ENCODE assay signal across 8 cellular contexts in the genomic region with DNA sequence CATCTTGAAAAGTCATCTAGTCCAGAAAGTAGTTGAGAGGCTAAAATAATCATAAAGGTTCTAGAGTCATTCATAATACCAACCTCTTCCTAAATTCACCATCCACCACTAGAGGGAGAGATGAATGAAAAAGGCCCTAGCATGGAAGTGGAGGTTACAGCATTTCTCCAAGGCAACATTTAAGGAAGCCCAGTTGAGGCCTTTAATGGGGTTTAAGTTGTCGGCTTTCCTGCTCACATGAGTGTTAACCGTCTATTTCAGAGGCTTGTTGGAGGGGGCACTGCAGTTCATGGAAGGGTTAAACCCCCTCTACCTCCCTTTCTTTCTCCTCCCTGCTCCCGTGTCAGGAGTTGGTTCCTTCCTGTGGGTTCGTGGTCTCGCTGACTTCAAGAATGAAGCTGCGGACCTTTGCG. TPM values are rescaled to one million over a fixed set of nuclear protein-coding genes. Genes with fewer than 3 reads are reported as not detected.
DNase-seq lines count a peak whose midpoint lies in the region; ATAC-seq, FAIRE-seq and TF ChIP-seq lines count a peak whose summit lies in the region.

No MANE protein-coding gene starts in this region.

- H3K4me3 ChIP-seq in BE2C (ENCODE audit: low read depth, low read length) (no peak overlapping the region), SK-N-SH (ENCODE audit: low read depth in 2 of 2, low read length in 1 of 2) (no peak overlapping the region), epithelial cell of proximal tubule (ENCODE audit: low read depth, low read length) (no peak overlapping the region)

- H3K9ac ChIP-seq in SK-N-SH, result no peak overlapping the region

- POLR2A ChIA-PET in SK-N-SH (lab: Yijun Ruan, JAX), result no interaction called here

- H3K79me2 ChIP-seq in SK-N-SH (ENCODE audit: insufficient read depth), result peaks cover 10% of the 10 kb centered on the region

- CTCF ChIA-PET in SK-N-SH (lab: Yijun Ruan, JAX), result interaction anchor here (0.6 to 9.0 kb wide), 15 partner anchors 15 to 867 kb away, joined by 3 to 112 read pairs (median 4); no protein-coding TSS in a partner anchor

- no peak for TF ChIP-seq EP300 in SK-N-SH (IDR thresholded peaks at IDR 0.05; ENCODE audit: borderline replicate concordance in 1 of 2, low read depth in 1 of 2, low read length in 1 of 2)

- H2AFZ ChIP-seq in SK-N-SH (ENCODE audit: low read depth), result no peak overlapping the region

- H3K4me1 ChIP-seq in BE2C (no peaks in the 10 kb centered on the region; the same call in 1 of the 2 replicates), SK-N-SH (ENCODE audit: control insufficient read depth in 1 of 2, insufficient read depth in 2 of 2, low read depth in 1 of 2, low read length in 1 of 2) (peaks cover 0 to 13% of the 10 kb centered on the region in 2 experiments; a peak in 3 of 4 replicates)

- H4K20me1 ChIP-seq in SK-N-SH (ENCODE audit: insufficient read depth), result no peaks in the 10 kb centered on the region

- TF ChIP-seq CTCF in BE2C (IDR thresholded peaks at IDR 0.05; ENCODE audit: low read depth, low read length) (peak; percentile 81), SK-N-SH (IDR thresholded peaks at IDR 0.05) (peak; percentile 71), epithelial cell of proximal tubule (conservative IDR thresholded peaks at IDR 0.05; ENCODE audit: low read depth, low read length) (peak; percentile 76)

- ATAC-seq in GM21786 (IDR thresholded peaks at IDR 0.05; ENCODE audit: unreplicated experiment), result no peak

- no peaks in the 10 kb centered on the region for H3K27me3 ChIP-seq in BE2C
- H3K27me3 ChIP-seq in SK-N-SH (ENCODE audit: insufficient read depth), result no peaks in the 10 kb centered on the region

- no peaks in the 10 kb centered on the region for H3K9me2 ChIP-seq in SK-N-SH

- no peak for FAIRE-seq in H54 (lab: Jason Lieb, UNC)

- H3K36me3 ChIP-seq in BE2C (no peaks in the 10 kb centered on the region), SK-N-SH (replicated peaks in 1 of 2; ENCODE audit: control insufficient read depth in 1 of 2, insufficient read depth in 2 of 2, low read length in 1 of 2) (no peaks in the 10 kb centered on the region)

- TF ChIP-seq RAD21 in SK-N-SH (IDR thresholded peaks at IDR 0.05; ENCODE audit: low read length), result peak; percentile 49

- WGBS in SK-N-SH (ENCODE audit: low lambda C conversion rate), result 83% methylated on average over 7 of the region's 7 CpGs

- peaks cover 7% of the 10 kb centered on the region for H3F3A ChIP-seq in SK-N-SH (replicated peaks; ENCODE audit: insufficient read depth)

- no peak overlapping the region for H3K4me2 ChIP-seq in SK-N-SH

- no peaks in the 10 kb centered on the region for H3K9me3 ChIP-seq in BE2C
- H3K9me3 ChIP-seq in SK-N-SH, result no peaks in the 10 kb centered on the region

- no peak overlapping the region for H3K27ac ChIP-seq in SK-N-SH (ENCODE audit: low read depth in 2 of 2, low read length in 1 of 2)

- DNase-seq in BE2C (no peak), H54 (ENCODE audit: insufficient read length, low spot score) (peak; percentile 25), SK-N-SH (peak; percentile 42), epithelial cell of proximal tubule (ENCODE audit: low read depth) (no peak), pulmonary artery endothelial cell (ENCODE audit: low read depth, low spot score) (peak; percentile 4), cerebellar nuclear complex (lab: John Stamatoyannopoulos, UW) (no peak), activated gamma-delta T cell treated with Interleukin-2 at 50 U/mL for 16 hours (no peak)

- TF ChIP-seq POLR2A in H54 (IDR thresholded peaks at IDR 0.05; ENCODE audit: low read depth, low read length), result no peak

TF ChIP-seq in SK-N-SH, 30 proteins besides CTCF, POLR2A, EP300 and RAD21:
- TF ChIP-seq GABPA (IDR thresholded peaks at IDR 0.05; ENCODE audit: low read depth) (no peak), MXI1 (IDR thresholded peaks at IDR 0.05; ENCODE audit: low read depth, low read length) (no peak), SMC3 (IDR thresholded peaks at IDR 0.05; ENCODE audit: low read depth, low read length) (peak; percentile 53), POLR2AphosphoS5 (IDR thresholded peaks at IDR 0.05; ENCODE audit: low read depth, low read length) (no peak), RXRA (IDR thresholded peaks at IDR 0.05; ENCODE audit: borderline replicate concordance, low read depth) (no peak)
- TF ChIP-seq, protein P1, sequence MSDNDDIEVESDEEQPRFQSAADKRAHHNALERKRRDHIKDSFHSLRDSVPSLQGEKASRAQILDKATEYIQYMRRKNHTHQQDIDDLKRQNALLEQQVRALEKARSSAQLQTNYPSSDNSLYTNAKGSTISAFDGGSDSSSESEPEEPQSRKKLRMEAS (IDR thresholded peaks at IDR 0.05; ENCODE audit: low read depth), result no peak

RNA-seq across cellular contexts. Expression of a gene that starts 3.8 kb away (rescaled TPM):
- polyA plus RNA-seq in BE2C (2012; ENCODE audit: insufficient read depth, insufficient read length, low read depth), result 42.5 TPM
- 12.1 and 19.7 TPM in 2 replicates for polyA plus RNA-seq in SK-N-SH (2012; rRNA removed)
- polyA plus RNA-seq in SK-N-SH (2012; cell fraction: cytosol; rRNA removed), result 7.2 and 12.6 TPM in 2 replicates
- 15.6 and 18.2 TPM in 2 replicates for polyA plus RNA-seq in SK-N-SH (2012; cell fraction: nucleus; rRNA removed)
- 2.0 and 2.7 TPM in 2 replicates for total RNA-seq in epithelial cell of proximal tubule
- total RNA-seq in pulmonary artery endothelial cell, result 1.9 and 2.3 TPM in 2 replicates

Comparison
In these comparisons a context has a peak if more than half of its experiments do, and no peak if none do; other contexts are left out.
1. DNase-seq: peak in H54 (single experiment), SK-N-SH (single experiment) and pulmonary artery endothelial cell (single experiment); none in BE2C (single experiment), epithelial cell of proximal tubule (single experiment), cerebellar nuclear complex (0 of 2) and activated gamma-delta T cell treated with Interleukin-2 at 50 U/mL for 16 hours (single experiment).
2. Peak in every context shown above with its lines, with median percentiles within 50 percentile points of each other: CTCF ChIP-seq.